ENCODE assay signal across 1 cellular context in genomic region chr18:37253424-37254255, GRCh38.
TF ChIP-seq lines count a peak whose summit lies in the region.

No MANE protein-coding gene starts in this region.

TF ChIP-seq in K562, 482 proteins besides CTCF, POLR2A, EP300 and RAD21 (continued from another document and continues in another):
- TF ChIP-seq ZBTB9 (CRISPR knock-in tag; IDR thresholded peaks at IDR 0.05) (no peak), ZNF780A (CRISPR knock-in tag; IDR thresholded peaks at IDR 0.05) (no peak), IRF9 (tag; IDR thresholded peaks at IDR 0.05) (no peak), HOXB6 (CRISPR knock-in tag; IDR thresholded peaks at IDR 0.05; ENCODE audit: borderline replicate concordance) (no peak), THRB (CRISPR knock-in tag; conservative IDR thresholded peaks at IDR 0.05) (no peak), ZNF3 (CRISPR knock-in tag; IDR thresholded peaks at IDR 0.05) (no peak), NFE2L1 (tag; IDR thresholded peaks at IDR 0.05; ENCODE audit: borderline replicate concordance, low read depth) (no peak), NCOA2 (IDR thresholded peaks at IDR 0.05; ENCODE audit: partially characterized antibody in 2 of 2) (no peak), MGA (IDR thresholded peaks at IDR 0.05) (peak; percentile 88), ESRRB (CRISPR knock-in tag; IDR thresholded peaks at IDR 0.05; ENCODE audit: borderline replicate concordance) (no peak), ZNF133 (CRISPR knock-in tag; IDR thresholded peaks at IDR 0.05) (no peak), CREB1 (IDR thresholded peaks at IDR 0.05) (peak; percentile 39; the same call in 1 of the 2 replicates), CREB1 (CRISPR knock-in tag; IDR thresholded peaks at IDR 0.05) (no peak; the same call in 1 of the 2 replicates), PCBP1 (IDR thresholded peaks at IDR 0.05; ENCODE audit: low read depth, low read length, poor library complexity, severe bottlenecking) (peak; percentile 23), CLOCK (CRISPR knock-in tag; IDR thresholded peaks at IDR 0.05; ENCODE audit: borderline replicate concordance) (no peak), PTRF (tag; IDR thresholded peaks at IDR 0.05) (no peak), MITF (IDR thresholded peaks at IDR 0.05) (no peak), MEF2D (tag; conservative IDR thresholded peaks at IDR 0.05; ENCODE audit: low read depth) (no peak), CEBPZ (IDR thresholded peaks at IDR 0.05; ENCODE audit: borderline replicate concordance, low read depth, low read length) (no peak), STAT5A (IDR thresholded peaks at IDR 0.05; ENCODE audit: borderline replicate concordance, low read length) (no peak), LEF1 (IDR thresholded peaks at IDR 0.05) (no peak), RNF219 (CRISPR knock-in tag; IDR thresholded peaks at IDR 0.05) (no peak), ZNF766 (CRISPR knock-in tag; conservative IDR thresholded peaks at IDR 0.05) (no peak)
